9 cellular contexts compared by ENCODE assay signal in the genomic region with DNA sequence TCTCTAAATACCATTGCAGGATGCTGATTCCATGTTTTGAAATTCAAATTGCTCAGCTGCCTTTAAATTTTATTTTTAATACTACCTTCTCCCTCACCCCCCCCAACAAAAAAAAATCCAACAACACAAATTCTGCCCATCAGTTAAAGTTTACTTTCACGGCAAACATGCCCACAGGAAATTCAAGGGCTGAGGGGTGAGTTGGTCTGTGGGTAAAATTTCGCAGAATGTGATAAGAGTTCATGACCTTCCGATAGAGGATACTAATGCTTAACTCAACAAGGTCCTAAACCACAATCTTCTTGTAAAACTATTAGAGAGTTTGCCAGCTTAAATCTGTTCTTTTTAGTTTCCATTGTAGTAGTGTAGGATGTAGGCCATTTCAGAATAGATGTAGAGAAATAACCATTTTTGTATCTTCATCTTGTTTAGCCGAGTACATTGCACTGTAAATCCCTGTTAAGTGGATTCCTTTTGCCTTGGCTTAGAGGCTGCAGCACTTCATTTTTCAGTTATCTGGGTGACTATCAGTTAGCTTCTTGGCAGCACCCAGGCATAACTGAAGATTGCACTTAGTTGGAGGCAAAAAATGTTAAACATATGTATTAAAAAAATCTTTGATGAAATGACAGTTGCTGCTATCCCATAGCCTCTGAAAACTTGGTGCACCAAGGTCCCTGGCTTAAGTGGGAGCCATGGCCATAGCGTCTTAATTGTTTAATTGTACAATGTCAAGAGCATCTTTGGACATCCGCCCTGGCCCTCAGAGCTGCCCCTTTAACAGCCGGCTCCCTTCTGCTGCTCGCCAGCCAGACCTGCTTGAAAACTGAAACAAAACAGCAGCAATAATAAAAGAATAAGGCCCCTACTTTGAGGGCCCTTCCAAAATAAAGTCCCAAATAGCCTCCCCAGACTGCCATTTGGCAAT.
A peak's percentile ranks its signal among the peaks of the same experiment; 100 is the strongest.
DNase-seq lines count a peak whose midpoint lies in the region; ATAC-seq and TF ChIP-seq lines count a peak whose summit lies in the region.
"Had no signal": no experiment of that assay in that cellular context is flagged by ENCODE, and none has a peak within 500 bp of the region (broad histone marks: within the 10 kb centered on the region; RNA-seq: fewer than 3 reads in every experiment).

No MANE protein-coding gene starts in this region.

- 48% methylated on average over 8 of the region's 8 CpGs for WGBS in esophagus muscularis mucosa
- WGBS in transverse colon (ENCODE audit: low coverage in 1 of 2), 2 donors: 52 to 68% methylated on average over 5 to 8 of the region's 8 CpGs

- ATAC-seq in HG02938 (IDR thresholded peaks at IDR 0.05; ENCODE audit: unreplicated experiment): no peak

- TF ChIP-seq CTCF in esophagus muscularis mucosa (IDR thresholded peaks at IDR 0.05): no peak
- no peak for TF ChIP-seq CTCF in progenitor cell of endocrine pancreas (IDR thresholded peaks at IDR 0.05; ENCODE audit: unreplicated experiment)
- TF ChIP-seq CTCF in transverse colon (IDR thresholded peaks at IDR 0.05): no peak

- TF ChIP-seq EP300 in esophagus muscularis mucosa (IDR thresholded peaks at IDR 0.05) (no peak), transverse colon (IDR thresholded peaks at IDR 0.05; ENCODE audit: low read depth) (no peak)

- peak; percentile 63 for DNase-seq in NCI-H1092 treated with DMSO at 0.1 percent for 48 hours (lab: John Stamatoyannopoulos, UW)
- DNase-seq in NCI-H1092 (lab: John Stamatoyannopoulos, UW): no peak
- peak; percentile 39 for DNase-seq in NCI-H82 treated with DMSO at 0.1 percent for 48 hours (lab: John Stamatoyannopoulos, UW; ENCODE audit: unreplicated experiment)
- DNase-seq in esophagus muscularis mucosa (ENCODE audit: extremely low spot score): no peak
- DNase-seq in progenitor cell of endocrine pancreas (ENCODE audit: low spot score, unreplicated experiment): no peak
- DNase-seq in effector memory CD4-positive, alpha-beta T cell: no peak
- DNase-seq in transverse colon: no peak
- DNase-seq: NCI-H748 treated with DMSO at 0.1 percent for 48 hours had no signal

- H3K4me1 ChIP-seq in esophagus muscularis mucosa (peaks cover 19 to 51% (median 41%) of the 10 kb centered on the region in 4 donors), transverse colon (peaks cover 0 to 29% (median 4%) of the 10 kb centered on the region in 4 donors)
- H3K4me1 ChIP-seq in effector memory CD4-positive, alpha-beta T cell (ENCODE audit: control insufficient read depth, insufficient read depth, low read length, poor library complexity, severe bottlenecking): peaks cover 14% of the 10 kb centered on the region

- H3K27me3 Mint-ChIP-seq in progenitor cell of endocrine pancreas: peaks cover 19% of the 10 kb centered on the region

- H3K27me3 ChIP-seq in esophagus muscularis mucosa: peaks cover 0 to 12% (median 0%) of the 10 kb centered on the region in 4 donors
- H3K27me3 ChIP-seq in effector memory CD4-positive, alpha-beta T cell (replicated peaks; ENCODE audit: control insufficient read depth, insufficient read depth, low read length, poor library complexity, severe bottlenecking): peaks cover 5% of the 10 kb centered on the region
- H3K27me3 ChIP-seq in transverse colon: peaks cover 72% of the 10 kb centered on the region

- H3K4me3 ChIP-seq in esophagus muscularis mucosa: no peak overlapping the region
- H3K4me3 ChIP-seq in effector memory CD4-positive, alpha-beta T cell (ENCODE audit: insufficient read depth, low read depth, low read length, poor library complexity, severe bottlenecking): no peak overlapping the region
- no peak overlapping the region for H3K4me3 ChIP-seq in transverse colon

- intact Hi-C loops in esophagus muscularis mucosa (cut with DNase I) (loop anchor here (10.0 kb wide), 1 partner anchor 162 kb away; a partner anchor contains a TSS), transverse colon (cut with DNase I; ENCODE audit: low total_unique reads) (no loop called here)

- H3K9me3 Mint-ChIP-seq in progenitor cell of endocrine pancreas (ENCODE audit: low read depth): no peaks in the 10 kb centered on the region

- H3K36me3 ChIP-seq in esophagus muscularis mucosa (no peaks in the 10 kb centered on the region), transverse colon (no peaks in the 10 kb centered on the region)
- no peaks in the 10 kb centered on the region for H3K36me3 ChIP-seq in effector memory CD4-positive, alpha-beta T cell (ENCODE audit: control insufficient read depth, insufficient read depth, low read length)

- H3K27ac ChIP-seq in esophagus muscularis mucosa (replicated peaks in 1 of 4): peak overlapping the region in 3 of 4 donors; percentile 13 to 55 (median 45)
- no peak overlapping the region for H3K27ac ChIP-seq in effector memory CD4-positive, alpha-beta T cell (ENCODE audit: insufficient read depth, low read length, poor library complexity, severe bottlenecking)
- H3K27ac ChIP-seq in transverse colon: peak overlapping the region in 1 of 4 donors; percentile 1

- TF ChIP-seq POLR2A in esophagus muscularis mucosa (IDR thresholded peaks at IDR 0.05; ENCODE audit: low read depth): no peak
- TF ChIP-seq POLR2A in transverse colon (IDR thresholded peaks at IDR 0.05): no peak

- peak overlapping the region; percentile 95 for H3K4me3 Mint-ChIP-seq in progenitor cell of endocrine pancreas (ENCODE audit: low read depth)

- H3K27ac Mint-ChIP-seq in progenitor cell of endocrine pancreas: peak overlapping the region; percentile 80

- H3K36me3 Mint-ChIP-seq in progenitor cell of endocrine pancreas (ENCODE audit: insufficient read depth): no peaks in the 10 kb centered on the region

- H3K9me3 ChIP-seq in esophagus muscularis mucosa (no peaks in the 10 kb centered on the region), transverse colon (no peaks in the 10 kb centered on the region)
- no peaks in the 10 kb centered on the region for H3K9me3 ChIP-seq in effector memory CD4-positive, alpha-beta T cell (ENCODE audit: control insufficient read depth, low read length)

- H3K4me1 Mint-ChIP-seq in progenitor cell of endocrine pancreas (ENCODE audit: low read depth): peaks cover 72% of the 10 kb centered on the region

- in situ Hi-C loops in transverse colon (cut with MboI; ENCODE audit: low pct_ligation_motif_present in 1 of 4, low pct_unique_long_range_greater_than_20kb in 1 of 4, low sequenced_read_pairs in 3 of 4): no loop called here

Comparison
In these comparisons a context has a peak if more than half of its experiments do, and no peak if none do; other contexts are left out.
1. DNase-seq: peak in NCI-H1092 treated with DMSO at 0.1 percent for 48 hours (single experiment) and NCI-H82 treated with DMSO at 0.1 percent for 48 hours (single experiment); none in NCI-H1092 (single experiment), esophagus muscularis mucosa (single experiment), progenitor cell of endocrine pancreas (single experiment), effector memory CD4-positive, alpha-beta T cell (0 of 3) and transverse colon (single experiment).